ENCODE assay signal across 8 cellular contexts in the genomic region with DNA sequence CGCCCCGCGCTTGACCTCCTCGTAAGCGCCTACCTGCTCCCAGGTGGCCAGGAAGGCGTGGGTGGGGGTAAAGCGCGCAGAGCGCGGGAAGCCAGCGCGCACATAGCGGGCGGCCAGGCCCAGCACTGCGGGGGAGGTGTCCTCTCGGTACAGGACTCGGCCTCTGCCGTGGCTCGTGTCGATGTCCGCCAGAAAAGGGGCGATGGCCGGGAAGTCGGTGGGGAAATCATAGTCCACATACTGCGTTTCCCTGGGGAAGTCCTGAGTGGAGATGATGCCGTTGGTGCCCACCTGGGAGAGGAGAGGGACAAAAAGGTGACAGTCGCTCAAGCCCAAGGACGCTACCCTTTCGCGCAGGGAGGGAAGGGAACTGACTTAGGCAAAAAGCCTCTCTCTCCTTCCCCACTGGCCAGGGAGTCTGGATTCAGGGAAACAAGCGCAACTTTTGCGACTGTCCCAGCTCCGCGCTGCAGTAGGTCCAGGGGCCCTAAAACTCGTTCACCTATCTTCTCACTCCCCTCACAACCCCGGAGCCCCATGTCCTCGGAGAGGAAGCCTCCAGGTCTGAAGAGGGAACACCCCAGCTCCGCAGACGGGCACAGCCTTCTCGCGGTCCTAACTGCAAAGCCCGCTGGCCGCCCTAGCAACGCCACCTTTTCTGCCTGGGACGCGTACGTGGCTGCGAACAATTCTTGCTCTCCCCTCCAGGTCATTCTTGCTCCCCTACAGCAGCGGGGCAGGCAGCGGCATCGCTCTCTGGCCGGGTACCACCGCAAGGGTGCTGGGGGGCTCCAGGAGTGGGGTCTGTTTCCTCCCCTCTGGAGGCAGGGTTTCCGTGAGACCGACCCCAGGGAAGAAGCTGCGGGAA. TPM values are rescaled to one million over a fixed set of nuclear protein-coding genes. Genes with fewer than 3 reads are reported as not detected.
A peak's percentile ranks its signal among the peaks of the same experiment; 100 is the strongest.
DNase-seq lines count a peak whose midpoint lies in the region; ATAC-seq and TF ChIP-seq lines count a peak whose summit lies in the region.

No MANE protein-coding gene starts in this region.

- H3K9ac ChIP-seq in SK-N-SH, result peak overlapping the region; percentile 77

- peak overlapping the region; percentile 2 to 71; a peak in 3 of 4 replicates for H3K27ac ChIP-seq in SK-N-SH (ENCODE audit: low read depth in 2 of 2, low read length in 1 of 2)

- H3K9me3 Mint-ChIP-seq in naive B cell, result no peaks in the 10 kb centered on the region

- H3F3A ChIP-seq in SK-N-SH (replicated peaks; ENCODE audit: insufficient read depth), result peaks cover 19% of the 10 kb centered on the region

- peaks cover 9 to 28% (median 18%) of the 10 kb centered on the region in 3 donors for H3K4me1 Mint-ChIP-seq in naive B cell

- H2AFZ ChIP-seq in SK-N-SH (ENCODE audit: low read depth), result peak overlapping the region; percentile 90

- TF ChIP-seq EP300 in SK-N-SH (IDR thresholded peaks at IDR 0.05; ENCODE audit: borderline replicate concordance in 1 of 2, low read depth in 1 of 2, low read length in 1 of 2), result no peak

- POLR2A ChIA-PET in SK-N-SH (lab: Yijun Ruan, JAX), result interaction anchor here (0.6 kb wide), 1 partner anchor 374 kb away, joined by 3 read pairs; no protein-coding TSS in a partner anchor

- TF ChIP-seq POLR2A in erythroblast (IDR thresholded peaks at IDR 0.05; ENCODE audit: low read length), result no peak

- no peak for TF ChIP-seq CTCF in SK-N-SH (IDR thresholded peaks at IDR 0.05)

- H4K20me1 ChIP-seq in SK-N-SH (ENCODE audit: insufficient read depth), result no peaks in the 10 kb centered on the region

- CTCF ChIA-PET in SK-N-SH (lab: Yijun Ruan, JAX), result interaction anchor here (1.5 to 5.5 kb wide), 4 partner anchors 8 to 72 kb away, joined by 4 to 45 read pairs (median 8); no protein-coding TSS in a partner anchor

- peaks cover 15% of the 10 kb centered on the region for H3K79me2 ChIP-seq in SK-N-SH (ENCODE audit: insufficient read depth)

- no peaks in the 10 kb centered on the region for H3K36me3 Mint-ChIP-seq in naive B cell

- H3K9me3 ChIP-seq in SK-N-SH, result no peaks in the 10 kb centered on the region

- ATAC-seq in GM19395 (IDR thresholded peaks at IDR 0.05; ENCODE audit: unreplicated experiment) (peak; percentile 16), naive B cell (ENCODE audit: low read depth in 2 of 2) (peak; percentile 17 to 26), HG03025 (IDR thresholded peaks at IDR 0.05; ENCODE audit: low FRiP score, unreplicated experiment) (no peak)

- peaks cover 16 to 27% of the 10 kb centered on the region in 2 experiments; a peak in 3 of 4 replicates for H3K4me1 ChIP-seq in SK-N-SH (ENCODE audit: control insufficient read depth in 1 of 2, insufficient read depth in 2 of 2, low read depth in 1 of 2, low read length in 1 of 2)

- peak overlapping the region; percentile 73 to 79 for H3K4me3 ChIP-seq in SK-N-SH (ENCODE audit: low read depth in 2 of 2, low read length in 1 of 2)

- H3K36me3 ChIP-seq in SK-N-SH (replicated peaks in 1 of 2; ENCODE audit: control insufficient read depth in 1 of 2, insufficient read depth in 2 of 2, low read length in 1 of 2), result no peaks in the 10 kb centered on the region

- peak overlapping the region; percentile 67 to 88 (median 80) for H3K4me3 Mint-ChIP-seq in naive B cell

- H3K27me3 ChIP-seq in SK-N-SH (ENCODE audit: insufficient read depth), result no peaks in the 10 kb centered on the region

- DNase-seq in SK-N-SH (peak; percentile 62), erythroblast (lab: John Stamatoyannopoulos, UW) (peak; percentile 16 to 26), naive B cell (peak; percentile 11), NCI-H1436 (lab: John Stamatoyannopoulos, UW) (no peak), OCI-M2 (lab: John Stamatoyannopoulos, UW; ENCODE audit: unreplicated experiment) (no peak), NCI-H446 (lab: John Stamatoyannopoulos, UW) (no peak)

- no peak for TF ChIP-seq RAD21 in SK-N-SH (IDR thresholded peaks at IDR 0.05; ENCODE audit: low read length)

- no peaks in the 10 kb centered on the region for H3K9me2 ChIP-seq in SK-N-SH

- peaks cover 27 to 44% (median 28%) of the 10 kb centered on the region in 3 donors for H3K27me3 Mint-ChIP-seq in naive B cell

- H3K4me2 ChIP-seq in SK-N-SH, result peak overlapping the region; percentile 94

- peak overlapping the region in 3 of 6 donors; percentile 33 to 69 (median 54) for H3K27ac Mint-ChIP-seq in naive B cell

- WGBS in SK-N-SH (ENCODE audit: low lambda C conversion rate), result 11% methylated on average over 46 of the region's 56 CpGs

TF ChIP-seq in SK-N-SH, 30 proteins besides CTCF, POLR2A, EP300 and RAD21:
- TF ChIP-seq SIN3A (IDR thresholded peaks at IDR 0.05; ENCODE audit: borderline replicate concordance, low read depth, low read length) (no peak), RCOR1 (IDR thresholded peaks at IDR 0.05; ENCODE audit: low read length) (0 out of 2 replicates have a peak, but pooled peaks have one; percentile 11), FOXM1 (IDR thresholded peaks at IDR 0.05; ENCODE audit: low read depth) (no peak)

RNA-seq across cellular contexts. Expression of a gene that starts 0.8 kb away (rescaled TPM):
- polyA plus RNA-seq in SK-N-SH (2012; rRNA removed) (15.9 and 22.7 TPM in 2 replicates), naive B cell (ENCODE audit: low read depth in 6 of 6) (1 to 10 TPM in 1 of 6 donors, under 1 TPM in 4, not detected in 1; 0.52 to 1.7 (median 0.77) TPM)
- polyA plus RNA-seq in SK-N-SH (2012; cell fraction: cytosol; rRNA removed), result 19.8 and 21.6 TPM in 2 replicates
- 36.1 and 46.6 TPM in 2 replicates for polyA plus RNA-seq in SK-N-SH (2012; cell fraction: nucleus; rRNA removed)

Comparison
In these comparisons a context has a peak if more than half of its experiments do, and no peak if none do; other contexts are left out.
1. DNase-seq: peak in SK-N-SH (single experiment), erythroblast (2 of 2) and naive B cell (single experiment); none in NCI-H1436 (single experiment), OCI-M2 (single experiment) and NCI-H446 (0 of 2).
2. RNA of a gene that starts 0.8 kb away (polyA plus RNA-seq): 15.9 to 46.6 TPM in SK-N-SH; 0.52 to 1.7 TPM in naive B cell; every median in the first group is over 4 times any median in the second.